Comparison of ENCODE assay signal across 1 cellular context in the genomic region with DNA sequence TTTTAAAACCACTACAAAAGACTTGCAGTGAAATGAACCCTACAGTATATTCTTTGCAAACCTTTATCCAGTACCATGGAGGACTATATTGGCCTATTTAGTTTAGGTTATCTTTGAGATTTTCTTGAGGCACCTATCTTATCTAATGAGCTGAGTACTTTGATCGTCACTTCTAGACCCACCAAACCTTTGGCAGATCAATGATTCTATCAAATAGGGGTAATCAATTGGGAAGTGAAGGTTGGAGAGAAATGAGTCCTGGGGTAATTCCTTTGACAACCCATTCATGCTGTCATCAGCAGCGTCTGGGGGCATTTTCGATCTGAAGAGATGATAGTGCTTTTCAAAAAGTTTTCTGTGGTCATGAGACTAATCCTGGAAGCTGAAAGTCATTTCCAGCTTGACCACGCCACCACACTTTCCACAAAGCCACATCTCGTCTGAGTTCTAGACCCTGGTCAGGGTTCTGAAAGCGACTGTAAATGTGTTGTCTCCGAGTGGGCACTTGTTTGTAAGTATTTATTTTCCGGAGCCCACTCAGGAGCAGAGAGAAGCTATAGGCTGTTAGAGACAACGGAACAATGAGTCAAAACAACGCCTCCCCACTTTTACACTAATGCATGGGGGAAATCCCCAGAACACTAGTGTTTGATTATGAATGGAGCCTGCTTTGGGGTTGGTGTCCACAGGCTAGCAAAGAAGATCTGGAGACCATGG.
A peak's percentile ranks its signal among the peaks of the same experiment; 100 is the strongest.
TF ChIP-seq lines count a peak whose summit lies in the region.

No MANE protein-coding gene starts in this region.

TF ChIP-seq in GM12878, 131 proteins besides CTCF, POLR2A, EP300 and RAD21 (continued from another document and continues in another):
- TF ChIP-seq, protein P1, sequence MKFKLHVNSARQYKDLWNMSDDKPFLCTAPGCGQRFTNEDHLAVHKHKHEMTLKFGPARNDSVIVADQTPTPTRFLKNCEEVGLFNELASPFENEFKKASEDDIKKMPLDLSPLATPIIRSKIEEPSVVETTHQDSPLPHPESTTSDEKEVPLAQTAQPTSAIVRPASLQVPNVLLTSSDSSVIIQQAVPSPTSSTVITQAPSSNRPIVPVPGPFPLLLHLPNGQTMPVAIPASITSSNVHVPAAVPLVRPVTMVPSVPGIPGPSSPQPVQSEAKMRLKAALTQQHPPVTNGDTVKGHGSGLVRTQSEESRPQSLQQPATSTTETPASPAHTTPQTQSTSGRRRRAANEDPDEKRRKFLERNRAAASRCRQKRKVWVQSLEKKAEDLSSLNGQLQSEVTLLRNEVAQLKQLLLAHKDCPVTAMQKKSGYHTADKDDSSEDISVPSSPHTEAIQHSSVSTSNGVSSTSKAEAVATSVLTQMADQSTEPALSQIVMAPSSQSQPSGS (IDR thresholded peaks at IDR 0.05; ENCODE audit: low read length) = peak; percentile 99
- TF ChIP-seq STAT3 (IDR thresholded peaks at IDR 0.05; ENCODE audit: low read depth, low read length) (no peak), NRF1 (conservative IDR thresholded peaks at IDR 0.05; ENCODE audit: low read depth, low read length) (no peak), BCL11A (IDR thresholded peaks at IDR 0.05; ENCODE audit: low read depth, low read length) (peak; percentile 98), PAX5 (IDR thresholded peaks at IDR 0.05; ENCODE audit: borderline replicate concordance, low read depth, low read length) (peak; percentile 97), SUZ12 (IDR thresholded peaks at IDR 0.05; ENCODE audit: unreplicated experiment) (no peak), CBX3 (IDR thresholded peaks at IDR 0.05; ENCODE audit: borderline replicate concordance, low read depth) (no peak), SMARCA5 (IDR thresholded peaks at IDR 0.05) (peak; percentile 80; the same call in 1 of the 2 replicates), GABPA (IDR thresholded peaks at IDR 0.05; ENCODE audit: low read depth) (peak; percentile 77), LARP7 (IDR thresholded peaks at IDR 0.05) (no peak), ZNF217 (IDR thresholded peaks at IDR 0.05) (peak; percentile 58; the same call in 1 of the 2 replicates), SIN3A (IDR thresholded peaks at IDR 0.05; ENCODE audit: low read depth, low read length) (no peak), NR2C2 (IDR thresholded peaks at IDR 0.05; ENCODE audit: borderline replicate concordance, control insufficient read depth, insufficient read length, low read depth) (no peak), ETV6 (conservative IDR thresholded peaks at IDR 0.05 in 1 of 2, IDR thresholded peaks at IDR 0.05 in 1 of 2; ENCODE audit: borderline replicate concordance in 1 of 2, low read depth in 1 of 2) (peak in 1 of 2 experiments; percentile 89; a peak in 2 of 4 replicates), RB1 (IDR thresholded peaks at IDR 0.05; ENCODE audit: borderline replicate concordance) (peak; percentile 24; the same call in 1 of the 2 replicates), RAD51 (IDR thresholded peaks at IDR 0.05) (no peak; the same call in 1 of the 2 replicates), ASH2L (IDR thresholded peaks at IDR 0.05; ENCODE audit: borderline replicate concordance, low read depth) (no peak), CBFB (IDR thresholded peaks at IDR 0.05; ENCODE audit: low read depth) (peak; percentile 100), KLF5 (IDR thresholded peaks at IDR 0.05; ENCODE audit: partially characterized antibody) (no peak), ZNF24 (IDR thresholded peaks at IDR 0.05) (0 out of 2 replicates have a peak, but pooled peaks have one; percentile 7), KDM1A (IDR thresholded peaks at IDR 0.05; ENCODE audit: borderline replicate concordance) (no peak), ZBED1 (IDR thresholded peaks at IDR 0.05; ENCODE audit: borderline replicate concordance) (peak; percentile 95), TCF3 (IDR thresholded peaks at IDR 0.05; ENCODE audit: borderline replicate concordance, insufficient read depth, low read depth, low read length) (0 out of 2 replicates have a peak, but pooled peaks have one; percentile 83), RUNX3 (IDR thresholded peaks at IDR 0.05; ENCODE audit: low read length) (peak; percentile 100), TCF7 (IDR thresholded peaks at IDR 0.05; ENCODE audit: borderline replicate concordance) (peak; percentile 82; the same call in 1 of the 2 replicates), DPF2 (IDR thresholded peaks at IDR 0.05) (peak; percentile 98), NR2C1 (IDR thresholded peaks at IDR 0.05) (no peak), SREBF2 (IDR thresholded peaks at IDR 0.05; ENCODE audit: low read length) (no peak), HCFC1 (IDR thresholded peaks at IDR 0.05; ENCODE audit: low read length) (no peak)
- TF ChIP-seq, protein P2, sequence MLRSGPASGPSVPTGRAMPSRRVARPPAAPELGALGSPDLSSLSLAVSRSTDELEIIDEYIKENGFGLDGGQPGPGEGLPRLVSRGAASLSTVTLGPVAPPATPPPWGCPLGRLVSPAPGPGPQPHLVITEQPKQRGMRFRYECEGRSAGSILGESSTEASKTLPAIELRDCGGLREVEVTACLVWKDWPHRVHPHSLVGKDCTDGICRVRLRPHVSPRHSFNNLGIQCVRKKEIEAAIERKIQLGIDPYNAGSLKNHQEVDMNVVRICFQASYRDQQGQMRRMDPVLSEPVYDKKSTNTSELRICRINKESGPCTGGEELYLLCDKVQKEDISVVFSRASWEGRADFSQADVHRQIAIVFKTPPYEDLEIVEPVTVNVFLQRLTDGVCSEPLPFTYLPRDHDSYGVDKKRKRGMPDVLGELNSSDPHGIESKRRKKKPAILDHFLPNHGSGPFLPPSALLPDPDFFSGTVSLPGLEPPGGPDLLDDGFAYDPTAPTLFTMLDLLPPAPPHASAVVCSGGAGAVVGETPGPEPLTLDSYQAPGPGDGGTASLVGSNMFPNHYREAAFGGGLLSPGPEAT (IDR thresholded peaks at IDR 0.05; ENCODE audit: low read depth) = peak; percentile 92
- TF ChIP-seq, protein P3, sequence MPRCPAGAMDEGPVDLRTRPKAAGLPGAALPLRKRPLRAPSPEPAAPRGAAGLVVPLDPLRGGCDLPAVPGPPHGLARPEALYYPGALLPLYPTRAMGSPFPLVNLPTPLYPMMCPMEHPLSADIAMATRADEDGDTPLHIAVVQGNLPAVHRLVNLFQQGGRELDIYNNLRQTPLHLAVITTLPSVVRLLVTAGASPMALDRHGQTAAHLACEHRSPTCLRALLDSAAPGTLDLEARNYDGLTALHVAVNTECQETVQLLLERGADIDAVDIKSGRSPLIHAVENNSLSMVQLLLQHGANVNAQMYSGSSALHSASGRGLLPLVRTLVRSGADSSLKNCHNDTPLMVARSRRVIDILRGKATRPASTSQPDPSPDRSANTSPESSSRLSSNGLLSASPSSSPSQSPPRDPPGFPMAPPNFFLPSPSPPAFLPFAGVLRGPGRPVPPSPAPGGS (IDR thresholded peaks at IDR 0.05; ENCODE audit: borderline replicate concordance, insufficient read depth, low read depth, low read length, poor library complexity, severe bottlenecking) = peak; percentile 95
- TF ChIP-seq, protein P4, sequence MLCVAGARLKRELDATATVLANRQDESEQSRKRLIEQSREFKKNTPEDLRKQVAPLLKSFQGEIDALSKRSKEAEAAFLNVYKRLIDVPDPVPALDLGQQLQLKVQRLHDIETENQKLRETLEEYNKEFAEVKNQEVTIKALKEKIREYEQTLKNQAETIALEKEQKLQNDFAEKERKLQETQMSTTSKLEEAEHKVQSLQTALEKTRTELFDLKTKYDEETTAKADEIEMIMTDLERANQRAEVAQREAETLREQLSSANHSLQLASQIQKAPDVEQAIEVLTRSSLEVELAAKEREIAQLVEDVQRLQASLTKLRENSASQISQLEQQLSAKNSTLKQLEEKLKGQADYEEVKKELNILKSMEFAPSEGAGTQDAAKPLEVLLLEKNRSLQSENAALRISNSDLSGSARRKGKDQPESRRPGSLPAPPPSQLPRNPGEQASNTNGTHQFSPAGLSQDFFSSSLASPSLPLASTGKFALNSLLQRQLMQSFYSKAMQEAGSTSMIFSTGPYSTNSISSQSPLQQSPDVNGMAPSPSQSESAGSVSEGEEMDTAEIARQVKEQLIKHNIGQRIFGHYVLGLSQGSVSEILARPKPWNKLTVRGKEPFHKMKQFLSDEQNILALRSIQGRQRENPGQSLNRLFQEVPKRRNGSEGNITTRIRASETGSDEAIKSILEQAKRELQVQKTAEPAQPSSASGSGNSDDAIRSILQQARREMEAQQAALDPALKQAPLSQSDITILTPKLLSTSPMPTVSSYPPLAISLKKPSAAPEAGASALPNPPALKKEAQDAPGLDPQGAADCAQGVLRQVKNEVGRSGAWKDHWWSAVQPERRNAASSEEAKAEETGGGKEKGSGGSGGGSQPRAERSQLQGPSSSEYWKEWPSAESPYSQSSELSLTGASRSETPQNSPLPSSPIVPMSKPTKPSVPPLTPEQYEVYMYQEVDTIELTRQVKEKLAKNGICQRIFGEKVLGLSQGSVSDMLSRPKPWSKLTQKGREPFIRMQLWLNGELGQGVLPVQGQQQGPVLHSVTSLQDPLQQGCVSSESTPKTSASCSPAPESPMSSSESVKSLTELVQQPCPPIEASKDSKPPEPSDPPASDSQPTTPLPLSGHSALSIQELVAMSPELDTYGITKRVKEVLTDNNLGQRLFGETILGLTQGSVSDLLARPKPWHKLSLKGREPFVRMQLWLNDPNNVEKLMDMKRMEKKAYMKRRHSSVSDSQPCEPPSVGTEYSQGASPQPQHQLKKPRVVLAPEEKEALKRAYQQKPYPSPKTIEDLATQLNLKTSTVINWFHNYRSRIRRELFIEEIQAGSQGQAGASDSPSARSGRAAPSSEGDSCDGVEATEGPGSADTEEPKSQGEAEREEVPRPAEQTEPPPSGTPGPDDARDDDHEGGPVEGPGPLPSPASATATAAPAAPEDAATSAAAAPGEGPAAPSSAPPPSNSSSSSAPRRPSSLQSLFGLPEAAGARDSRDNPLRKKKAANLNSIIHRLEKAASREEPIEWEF (IDR thresholded peaks at IDR 0.05; ENCODE audit: insufficient replicate concordance, low read depth, low read length) = peak; percentile 98
- TF ChIP-seq, protein P5, sequence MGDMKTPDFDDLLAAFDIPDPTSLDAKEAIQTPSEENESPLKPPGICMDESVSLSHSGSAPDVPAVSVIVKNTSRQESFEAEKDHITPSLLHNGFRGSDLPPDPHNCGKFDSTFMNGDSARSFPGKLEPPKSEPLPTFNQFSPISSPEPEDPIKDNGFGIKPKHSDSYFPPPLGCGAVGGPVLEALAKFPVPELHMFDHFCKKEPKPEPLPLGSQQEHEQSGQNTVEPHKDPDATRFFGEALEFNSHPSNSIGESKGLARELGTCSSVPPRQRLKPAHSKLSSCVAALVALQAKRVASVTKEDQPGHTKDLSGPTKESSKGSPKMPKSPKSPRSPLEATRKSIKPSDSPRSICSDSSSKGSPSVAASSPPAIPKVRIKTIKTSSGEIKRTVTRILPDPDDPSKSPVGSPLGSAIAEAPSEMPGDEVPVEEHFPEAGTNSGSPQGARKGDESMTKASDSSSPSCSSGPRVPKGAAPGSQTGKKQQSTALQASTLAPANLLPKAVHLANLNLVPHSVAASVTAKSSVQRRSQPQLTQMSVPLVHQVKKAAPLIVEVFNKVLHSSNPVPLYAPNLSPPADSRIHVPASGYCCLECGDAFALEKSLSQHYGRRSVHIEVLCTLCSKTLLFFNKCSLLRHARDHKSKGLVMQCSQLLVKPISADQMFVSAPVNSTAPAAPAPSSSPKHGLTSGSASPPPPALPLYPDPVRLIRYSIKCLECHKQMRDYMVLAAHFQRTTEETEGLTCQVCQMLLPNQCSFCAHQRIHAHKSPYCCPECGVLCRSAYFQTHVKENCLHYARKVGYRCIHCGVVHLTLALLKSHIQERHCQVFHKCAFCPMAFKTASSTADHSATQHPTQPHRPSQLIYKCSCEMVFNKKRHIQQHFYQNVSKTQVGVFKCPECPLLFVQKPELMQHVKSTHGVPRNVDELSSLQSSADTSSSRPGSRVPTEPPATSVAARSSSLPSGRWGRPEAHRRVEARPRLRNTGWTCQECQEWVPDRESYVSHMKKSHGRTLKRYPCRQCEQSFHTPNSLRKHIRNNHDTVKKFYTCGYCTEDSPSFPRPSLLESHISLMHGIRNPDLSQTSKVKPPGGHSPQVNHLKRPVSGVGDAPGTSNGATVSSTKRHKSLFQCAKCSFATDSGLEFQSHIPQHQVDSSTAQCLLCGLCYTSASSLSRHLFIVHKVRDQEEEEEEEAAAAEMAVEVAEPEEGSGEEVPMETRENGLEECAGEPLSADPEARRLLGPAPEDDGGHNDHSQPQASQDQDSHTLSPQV (IDR thresholded peaks at IDR 0.05) = no peak
- TF ChIP-seq, protein P6, sequence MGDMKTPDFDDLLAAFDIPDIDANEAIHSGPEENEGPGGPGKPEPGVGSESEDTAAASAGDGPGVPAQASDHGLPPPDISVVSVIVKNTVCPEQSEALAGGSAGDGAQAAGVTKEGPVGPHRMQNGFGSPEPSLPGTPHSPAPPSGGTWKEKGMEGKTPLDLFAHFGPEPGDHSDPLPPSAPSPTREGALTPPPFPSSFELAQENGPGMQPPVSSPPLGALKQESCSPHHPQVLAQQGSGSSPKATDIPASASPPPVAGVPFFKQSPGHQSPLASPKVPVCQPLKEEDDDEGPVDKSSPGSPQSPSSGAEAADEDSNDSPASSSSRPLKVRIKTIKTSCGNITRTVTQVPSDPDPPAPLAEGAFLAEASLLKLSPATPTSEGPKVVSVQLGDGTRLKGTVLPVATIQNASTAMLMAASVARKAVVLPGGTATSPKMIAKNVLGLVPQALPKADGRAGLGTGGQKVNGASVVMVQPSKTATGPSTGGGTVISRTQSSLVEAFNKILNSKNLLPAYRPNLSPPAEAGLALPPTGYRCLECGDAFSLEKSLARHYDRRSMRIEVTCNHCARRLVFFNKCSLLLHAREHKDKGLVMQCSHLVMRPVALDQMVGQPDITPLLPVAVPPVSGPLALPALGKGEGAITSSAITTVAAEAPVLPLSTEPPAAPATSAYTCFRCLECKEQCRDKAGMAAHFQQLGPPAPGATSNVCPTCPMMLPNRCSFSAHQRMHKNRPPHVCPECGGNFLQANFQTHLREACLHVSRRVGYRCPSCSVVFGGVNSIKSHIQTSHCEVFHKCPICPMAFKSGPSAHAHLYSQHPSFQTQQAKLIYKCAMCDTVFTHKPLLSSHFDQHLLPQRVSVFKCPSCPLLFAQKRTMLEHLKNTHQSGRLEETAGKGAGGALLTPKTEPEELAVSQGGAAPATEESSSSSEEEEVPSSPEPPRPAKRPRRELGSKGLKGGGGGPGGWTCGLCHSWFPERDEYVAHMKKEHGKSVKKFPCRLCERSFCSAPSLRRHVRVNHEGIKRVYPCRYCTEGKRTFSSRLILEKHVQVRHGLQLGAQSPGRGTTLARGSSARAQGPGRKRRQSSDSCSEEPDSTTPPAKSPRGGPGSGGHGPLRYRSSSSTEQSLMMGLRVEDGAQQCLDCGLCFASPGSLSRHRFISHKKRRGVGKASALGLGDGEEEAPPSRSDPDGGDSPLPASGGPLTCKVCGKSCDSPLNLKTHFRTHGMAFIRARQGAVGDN (IDR thresholded peaks at IDR 0.05) = no peak
